10 cellular contexts compared by ENCODE assay signal in genomic region chr9:71685394-71685793, GRCh38.
DNase-seq lines count a peak whose midpoint lies in the region; ATAC-seq and TF ChIP-seq lines count a peak whose summit lies in the region.
"Had no signal": no experiment of that assay in that cellular context is flagged by ENCODE, and none has a peak within 500 bp of the region (broad histone marks: within the 10 kb centered on the region; RNA-seq: fewer than 3 reads in every experiment).

No MANE protein-coding gene starts in this region.

- H3K9me3 ChIP-seq in CD8-positive, alpha-beta T cell (ENCODE audit: low read length): no peaks in the 10 kb centered on the region

- H3K4me1 ChIP-seq in CD8-positive, alpha-beta T cell (ENCODE audit: insufficient read depth, low read length): peaks cover 26% of the 10 kb centered on the region

- H3K27ac Mint-ChIP-seq in CD8-positive, alpha-beta T cell: peak overlapping the region; percentile 83

- peak; percentile 97 for ATAC-seq in CD8-positive, alpha-beta T cell
- peak; percentile 54 for ATAC-seq in GM21423 (IDR thresholded peaks at IDR 0.05; ENCODE audit: unreplicated experiment)

- H3K27ac ChIP-seq in CD8-positive, alpha-beta T cell (ENCODE audit: low read depth, low read length): no peak overlapping the region

- peak in 5 of 7 experiments; percentile 13 to 42 (median 25) for DNase-seq in CD8-positive, alpha-beta T cell
- DNase-seq in T-helper 22 cell (ENCODE audit: low read depth) (peak; percentile 26), kidney tubule cell (ENCODE audit: low spot score) (peak; percentile 33), SHP77 (lab: John Stamatoyannopoulos, UW) (no peak), NCI-H748 treated with DMSO at 0.1 percent for 48 hours (lab: John Stamatoyannopoulos, UW) (no peak), NCI-H146 (lab: John Stamatoyannopoulos, UW) (no peak), NCI-H187 (lab: John Stamatoyannopoulos, UW) (no peak)
- DNase-seq: cortex of kidney, NCI-H1417 treated with DMSO at 0.1 percent for 48 hours had no signal

- intact Hi-C loops in CD8-positive, alpha-beta T cell (cut with DNase I, micrococcal nuclease): loop anchor here in 1 of 2 experiments (5.0 kb wide), 1 partner anchor 37 kb away; no protein-coding TSS in a partner anchor

- no peaks in the 10 kb centered on the region for H3K9me3 Mint-ChIP-seq in CD8-positive, alpha-beta T cell

- no peaks in the 10 kb centered on the region for H3K27me3 ChIP-seq in CD8-positive, alpha-beta T cell (ENCODE audit: insufficient read depth, low read length)

- POLR2A ChIA-PET in CD8-positive, alpha-beta T cell (lab: Charles Lee): interaction anchor here (0.6 to 2.4 kb wide), 10 partner anchors 10 to 411 kb away, joined by 3 to 8 read pairs (median 4); no protein-coding TSS in a partner anchor

- no peak for TF ChIP-seq CTCF in CD8-positive, alpha-beta T cell (IDR thresholded peaks at IDR 0.05)

- H3K36me3 ChIP-seq in CD8-positive, alpha-beta T cell (ENCODE audit: insufficient read depth, low read length): peaks cover 11% of the 10 kb centered on the region

- H3K27me3 Mint-ChIP-seq in CD8-positive, alpha-beta T cell (ENCODE audit: low read depth): no peaks in the 10 kb centered on the region

- peaks cover 49% of the 10 kb centered on the region for H3K4me1 Mint-ChIP-seq in CD8-positive, alpha-beta T cell (ENCODE audit: low read depth)

- peaks cover 50% of the 10 kb centered on the region for H3K36me3 Mint-ChIP-seq in CD8-positive, alpha-beta T cell

- no peak overlapping the region for H3K4me3 ChIP-seq in CD8-positive, alpha-beta T cell (ENCODE audit: low read depth, low read length)

- CTCF ChIA-PET in CD8-positive, alpha-beta T cell (lab: Charles Lee): interaction anchor here (0.9 to 1.9 kb wide), 9 partner anchors 31 to 354 kb away, joined by 3 to 7 read pairs (median 4); no protein-coding TSS in a partner anchor

- peak overlapping the region; percentile 59 for H3K4me3 Mint-ChIP-seq in CD8-positive, alpha-beta T cell

Comparison
In these comparisons a context has a peak if more than half of its experiments do, and no peak if none do; other contexts are left out.
1. DNase-seq: peak in CD8-positive, alpha-beta T cell (5 of 7), T-helper 22 cell (single experiment) and kidney tubule cell (single experiment); none in SHP77 (0 of 2), NCI-H748 treated with DMSO at 0.1 percent for 48 hours (single experiment), NCI-H146 (single experiment) and NCI-H187 (0 of 2).